In genomic region chr1:167648252-167648849, GRCh38 we compare ENCODE assay signal across 15 cellular contexts. TPM values are rescaled to one million over a fixed set of nuclear protein-coding genes. Genes with fewer than 3 reads are reported as not detected.
DNase-seq lines count a peak whose midpoint lies in the region; ATAC-seq and TF ChIP-seq lines count a peak whose summit lies in the region.
"Had no signal": no experiment of that assay in that cellular context is flagged by ENCODE, and none has a peak within 500 bp of the region (broad histone marks: within the 10 kb centered on the region; RNA-seq: fewer than 3 reads in every experiment).

No MANE protein-coding gene starts in this region.

- H4K20me1 ChIP-seq in mammary epithelial cell (ENCODE audit: insufficient read depth, low read length), result no peaks in the 10 kb centered on the region

- DNase-seq in breast epithelium (ENCODE audit: low spot score in 2 of 2) (no peak), mammary epithelial cell (no peak), activated B cell treated with CpG ODN at 0.5 μM for 24 hours (no peak), immature natural killer cell (no peak), hippocampal formation (lab: John Stamatoyannopoulos, UW) (no peak), NCI-H526 treated with DMSO at 0.1 percent for 48 hours (lab: John Stamatoyannopoulos, UW) (no peak), NCI-H1417 treated with DMSO at 0.1 percent for 48 hours (lab: John Stamatoyannopoulos, UW) (no peak)
- DNase-seq: DMS79 treated with DMSO at 0.1 percent for 48 hours; mesenchymal stem cell; NCI-H1436; stimulated activated CD4-positive, alpha-beta T cell treated with anti-CD3 and anti-CD28 coated beads, Interleukin-15, amount 100 ng/mL, for 24 hours; T1000 had no signal

- no peak overlapping the region for H3K9ac ChIP-seq in mammary epithelial cell (ENCODE audit: insufficient read depth, low read length)

- H3K4me3 ChIP-seq in breast epithelium, result no peak overlapping the region
- H3K4me3 ChIP-seq in mammary epithelial cell (replicated peaks in 1 of 3; ENCODE audit: insufficient read depth in 1 of 3, low read depth in 2 of 3, low read length in 3 of 3), result no peak overlapping the region

- in situ Hi-C loops in mammary epithelial cell (cut with MboI; ENCODE audit: low sequenced_read_pairs in 2 of 2), result no loop called here

- no peaks in the 10 kb centered on the region for H3K9me3 ChIP-seq in breast epithelium
- H3K9me3 ChIP-seq in mammary epithelial cell (replicated peaks; ENCODE audit: insufficient read depth, low read length), result no peaks in the 10 kb centered on the region

- intact Hi-C loops in breast epithelium (cut with DNase I; ENCODE audit: low total_unique reads) (no loop called here), mammary epithelial cell (cut with micrococcal nuclease) (no loop called here), activated B cell treated with CpG ODN at 0.5 μM for 24 hours (cut with micrococcal nuclease) (no loop called here)

- H3K4me1 Mint-ChIP-seq in activated B cell treated with CpG ODN at 0.5 μM for 24 hours (peaks cover 94% of the 10 kb centered on the region), immature natural killer cell (peaks cover 33 to 86% of the 10 kb centered on the region in 2 donors)

- H3K9me3 Mint-ChIP-seq in activated B cell treated with CpG ODN at 0.5 μM for 24 hours (no peaks in the 10 kb centered on the region), immature natural killer cell (no peaks in the 10 kb centered on the region)

- POLR2A ChIA-PET in activated B cell treated with CpG ODN at 0.5 μM for 24 hours (lab: Charles Lee), result interaction anchor here (1.2 to 4.6 kb wide), 4 partner anchors 14 to 48 kb away, joined by 4 to 58 read pairs (median 10); no protein-coding TSS in a partner anchor

- BruUV-seq in mammary epithelial cell (replicated peaks; lab: Mats Ljungman, UMichigan), result no TSS peak

- WGBS in mammary epithelial cell (ENCODE audit: low coverage, missing lambda C conversion rate), result 100% methylated on average over 5 of the region's 5 CpGs

- H3K27me3 ChIP-seq in breast epithelium (no peaks in the 10 kb centered on the region), mammary epithelial cell (ENCODE audit: insufficient read depth, low read length) (no peaks in the 10 kb centered on the region)

- H3K27ac Mint-ChIP-seq in activated B cell treated with CpG ODN at 0.5 μM for 24 hours, result peak overlapping the region; percentile 93
- peak overlapping the region; percentile 92 to 98 (median 96) for H3K27ac Mint-ChIP-seq in immature natural killer cell

- ATAC-seq in activated B cell treated with CpG ODN at 0.5 μM for 24 hours (ENCODE audit: low read depth), result no peak

- CTCF ChIA-PET in mammary epithelial cell (lab: Charles Lee; ENCODE audit: low non-redundant PET), result interaction anchor here (0.7 kb wide), 1 partner anchor 738 kb away, joined by 6 read pairs; no protein-coding TSS in a partner anchor
- CTCF ChIA-PET in activated B cell treated with CpG ODN at 0.5 μM for 24 hours (lab: Charles Lee), result interaction anchor here (0.8 to 4.4 kb wide), 3 partner anchors 39 to 194 kb away, joined by 3 to 38 read pairs (median 4); no protein-coding TSS in a partner anchor

- peaks cover 64% of the 10 kb centered on the region for H3K36me3 Mint-ChIP-seq in activated B cell treated with CpG ODN at 0.5 μM for 24 hours (ENCODE audit: low read depth)
- H3K36me3 Mint-ChIP-seq in immature natural killer cell, result peaks cover 0 to 12% (median 4%) of the 10 kb centered on the region in 3 donors

- H3K27ac ChIP-seq in breast epithelium, result peak overlapping the region; percentile 61 to 72
- no peak overlapping the region for H3K27ac ChIP-seq in mammary epithelial cell (ENCODE audit: insufficient read depth, low read depth, low read length)
- peak overlapping the region; percentile 0 for H3K27ac ChIP-seq in temporal lobe (ENCODE audit: low read depth, low read length)
- H3K27ac ChIP-seq: RWPE1 had no signal

- dilution Hi-C loops in mammary epithelial cell (cut with HindIII; ENCODE audit: low sequenced_read_pairs), result no loop called here

- no peaks in the 10 kb centered on the region for H3K79me2 ChIP-seq in mammary epithelial cell (ENCODE audit: insufficient read depth, low read length)

- peaks cover 0 to 4% of the 10 kb centered on the region in 2 donors for H3K4me1 ChIP-seq in breast epithelium
- H3K4me1 ChIP-seq in mammary epithelial cell (ENCODE audit: insufficient read depth, low read length), result peaks cover 10% of the 10 kb centered on the region

- H3K27me3 Mint-ChIP-seq in activated B cell treated with CpG ODN at 0.5 μM for 24 hours (no peaks in the 10 kb centered on the region), immature natural killer cell (ENCODE audit: low read depth in 3 of 3) (peaks cover 0 to 5% (median 2%) of the 10 kb centered on the region in 3 donors)

- TF ChIP-seq POLR2A in breast epithelium (IDR thresholded peaks at IDR 0.05), result no peak

- no peak overlapping the region for H3K4me2 ChIP-seq in mammary epithelial cell (ENCODE audit: insufficient read depth, low read depth, low read length)

- H2AFZ ChIP-seq in mammary epithelial cell (ENCODE audit: low read depth, low read length), result no peak overlapping the region

- TF ChIP-seq CTCF in breast epithelium (IDR thresholded peaks at IDR 0.05) (no peak), mammary epithelial cell (conservative IDR thresholded peaks at IDR 0.05 in 1 of 2, IDR thresholded peaks at IDR 0.05 in 1 of 2; ENCODE audit: extremely low read depth in 1 of 2, insufficient read depth in 1 of 2, low read depth in 1 of 2, low read length in 2 of 2) (no peak), activated B cell treated with CpG ODN at 0.5 μM for 24 hours (IDR thresholded peaks at IDR 0.05) (no peak)

- no peaks in the 10 kb centered on the region for H3K36me3 ChIP-seq in breast epithelium
- H3K36me3 ChIP-seq in mammary epithelial cell (ENCODE audit: insufficient read depth, low read length), result no peaks in the 10 kb centered on the region

- H3K4me3 Mint-ChIP-seq in activated B cell treated with CpG ODN at 0.5 μM for 24 hours (peak overlapping the region; percentile 7), immature natural killer cell (peak overlapping the region; percentile 75 to 82 (median 80))

RNA-seq across cellular contexts. Expression of gene RCSD1, which starts 18.3 kb away (rescaled TPM):
- 10 to 100 TPM; 11.5 to 29.0 (median 12.0) TPM for total RNA-seq in breast epithelium
- total RNA-seq in mammary epithelial cell, result 1 to 10 TPM in 1 of 2 donors, under 1 TPM in 1; 0.82 to 4.0 TPM
- 3.1 TPM for polyA plus RNA-seq in mammary epithelial cell
- not detected for polyA minus RNA-seq in mammary epithelial cell
- 184 and 185 TPM in 2 replicates for total RNA-seq in activated B cell treated with CpG ODN at 0.5 μM for 24 hours
- polyA plus RNA-seq in immature natural killer cell, result 100 to 1,000 TPM in 2 of 3 donors, 10 to 100 TPM in 1; 96.2 to 179 (median 129) TPM
- total RNA-seq in temporal lobe, result 3.9 TPM
- total RNA-seq: NCI-H460 had no signal
